In the genomic region with DNA sequence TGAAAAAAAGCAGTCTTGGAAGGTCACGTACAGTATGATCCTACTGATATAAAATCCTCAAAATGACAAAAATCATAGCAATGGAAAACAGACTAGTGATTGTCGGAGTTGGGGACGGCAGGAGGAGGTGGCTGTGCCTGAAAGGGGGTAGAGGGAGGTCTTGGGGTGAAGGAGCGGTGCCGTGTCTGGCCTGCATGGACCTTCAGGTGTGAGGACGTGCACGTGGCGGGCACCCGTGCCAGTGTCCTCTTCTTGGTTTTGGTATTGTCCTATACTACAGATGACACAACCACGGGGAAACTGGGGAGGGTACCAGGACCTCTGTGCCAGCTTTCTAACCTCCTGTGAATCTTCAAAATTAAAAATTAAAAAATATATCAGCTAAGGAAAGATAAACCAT, we compare ENCODE assay signal across 16 cellular contexts.
DNase-seq lines count a peak whose midpoint lies in the region; ATAC-seq and TF ChIP-seq lines count a peak whose summit lies in the region.
"Had no signal": no experiment of that assay in that cellular context is flagged by ENCODE, and none has a peak within 500 bp of the region (broad histone marks: within the 10 kb centered on the region; RNA-seq: fewer than 3 reads in every experiment).

No MANE protein-coding gene starts in this region.

- no peaks in the 10 kb centered on the region for H3K36me3 ChIP-seq in endodermal cell (ENCODE audit: control insufficient read depth, insufficient read depth, low read length)

- no peak overlapping the region for H3K9ac ChIP-seq in endodermal cell (ENCODE audit: extremely low read depth, low read length, poor library complexity, severe bottlenecking)

- peaks cover 7% of the 10 kb centered on the region for H3K4me1 Mint-ChIP-seq in endodermal cell

- ATAC-seq in stimulated activated naive CD8-positive, alpha-beta T cell treated with anti-CD3 and anti-CD28 coated beads, Interleukin-15, Interleukin-2, amounts not matched to agents 100 U/mL and 50 U/mL, for 24 hours: no peak
- ATAC-seq in HG02840 (IDR thresholded peaks at IDR 0.05; ENCODE audit: low FRiP score, unreplicated experiment): no peak
- ATAC-seq: A549, GM23338 had no signal

- no peaks in the 10 kb centered on the region for H3K36me3 Mint-ChIP-seq in endodermal cell (ENCODE audit: low read depth)

- H3K4me3 Mint-ChIP-seq in endodermal cell: no peak overlapping the region
- H3K4me3 Mint-ChIP-seq: CD4-positive, alpha-beta T cell; GM23338 had no signal

- H3K27ac Mint-ChIP-seq in endodermal cell: no peak overlapping the region
- H3K27ac Mint-ChIP-seq: CD4-positive, alpha-beta T cell; GM23338 had no signal

- no peaks in the 10 kb centered on the region for H3K27me3 ChIP-seq in endodermal cell (ENCODE audit: control insufficient read depth, insufficient read depth, low read length, poor library complexity, severe bottlenecking)

- H3K4me3 ChIP-seq in endodermal cell (ENCODE audit: low read length): no peak overlapping the region
- H3K4me3 ChIP-seq: A549, GM23338 had no signal

- H3K9me3 ChIP-seq in endodermal cell (ENCODE audit: control insufficient read depth, low read length): no peaks in the 10 kb centered on the region
- H3K9me3 ChIP-seq: A549, Caco-2 had no signal

- no peak overlapping the region for H3K27ac ChIP-seq in endodermal cell (ENCODE audit: low read depth, low read length)
- H3K27ac ChIP-seq: 22Rv1, A549, C4-2B, HL-60 had no signal

- no peak for TF ChIP-seq CTCF in endodermal cell (conservative IDR thresholded peaks at IDR 0.05)

- 92 to 97% methylated on average over 7 to 10 of the region's 10 CpGs for WGBS in endodermal cell (ENCODE audit: insufficient coverage in 1 of 2, insufficient read length in 1 of 2), 2 experiments

- no peaks in the 10 kb centered on the region for H3K9me3 Mint-ChIP-seq in endodermal cell
- H3K9me3 Mint-ChIP-seq: CD4-positive, alpha-beta T cell; GM23338 had no signal

- H3K4me1 ChIP-seq in endodermal cell (ENCODE audit: control insufficient read depth, insufficient read depth, low read length): no peaks in the 10 kb centered on the region
- H3K4me1 ChIP-seq: A549 had no signal

- no peaks in the 10 kb centered on the region for H3K27me3 Mint-ChIP-seq in endodermal cell (ENCODE audit: insufficient read depth)
- H3K27me3 Mint-ChIP-seq: CD4-positive, alpha-beta T cell had no signal

- DNase-seq in activated CD8-positive, alpha-beta memory T cell treated with anti-CD3 and anti-CD28 coated beads, Interleukin-2, amount 50 U/mL, for 48 hours: peak; percentile 26
- DNase-seq in activated CD8-positive, alpha-beta memory T cell treated with anti-CD3 and anti-CD28 coated beads for 24 hours: no peak
- DNase-seq in endodermal cell: peak; percentile 20
- DNase-seq in mesenteric fat pad (ENCODE audit: low spot score): peak; percentile 65
- no peak for DNase-seq in stimulated activated naive CD8-positive, alpha-beta T cell treated with anti-CD3 and anti-CD28 coated beads, Interleukin-15, Interleukin-2, amounts not matched to agents 100 U/mL and 50 U/mL, for 24 hours
- DNase-seq in NCI-H2171 (lab: John Stamatoyannopoulos, UW): no peak
- DNase-seq: AML-193; Caco-2; CD4-positive, alpha-beta T cell; HCEC 1CT had no signal

Comparison
In these comparisons a context has a peak if more than half of its experiments do, and no peak if none do; other contexts are left out.
1. DNase-seq: peak in activated CD8-positive, alpha-beta memory T cell treated with anti-CD3 and anti-CD28 coated beads, Interleukin-2, amount 50 U/mL, for 48 hours (single experiment), endodermal cell (single experiment) and mesenteric fat pad (single experiment); none in activated CD8-positive, alpha-beta memory T cell treated with anti-CD3 and anti-CD28 coated beads for 24 hours (single experiment), stimulated activated naive CD8-positive, alpha-beta T cell treated with anti-CD3 and anti-CD28 coated beads, Interleukin-15, Interleukin-2, amounts not matched to agents 100 U/mL and 50 U/mL, for 24 hours (single experiment) and NCI-H2171 (single experiment).